1 cellular context compared by ENCODE assay signal in genomic region chr2:65393743-65394422, GRCh38.
TF ChIP-seq lines count a peak whose summit lies in the region.

No MANE protein-coding gene starts in this region.

TF ChIP-seq in GM23338, 12 proteins besides CTCF, POLR2A, EP300 and RAD21 (continued from another document):
- TF ChIP-seq ZNF462 (CRISPR knock-in tag; IDR thresholded peaks at IDR 0.05) (no peak), REST (IDR thresholded peaks at IDR 0.05; ENCODE audit: unreplicated experiment) (no peak), STAT1 (IDR thresholded peaks at IDR 0.05; ENCODE audit: unreplicated experiment) (no peak)
